7 cellular contexts compared by ENCODE assay signal in the genomic region with DNA sequence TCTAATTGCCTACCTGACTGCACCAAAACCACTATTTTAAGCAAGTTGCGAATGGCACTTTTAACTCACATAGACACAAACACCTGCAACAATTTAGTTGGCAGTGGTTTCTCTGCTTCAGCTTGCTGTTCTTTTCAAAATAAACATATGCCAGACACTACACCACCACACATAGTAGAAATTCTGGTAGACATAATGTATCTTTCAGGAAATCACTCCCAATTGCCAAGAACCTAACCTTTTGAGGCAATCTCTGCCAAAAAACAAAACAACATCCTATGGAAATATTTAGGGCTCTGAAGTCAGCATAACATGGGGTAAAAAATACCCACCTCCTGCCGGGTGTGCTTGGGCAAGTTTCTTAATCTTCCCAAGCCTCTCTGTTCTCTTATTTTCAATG.
"Had no signal": no experiment of that assay in that cellular context is flagged by ENCODE, and none has a peak within 500 bp of the region (broad histone marks: within the 10 kb centered on the region; RNA-seq: fewer than 3 reads in every experiment).

No MANE protein-coding gene starts in this region.

- H2AFZ ChIP-seq: GM23338 had no signal

- ATAC-seq: GM23338 had no signal

- FAIRE-seq: H1, H54, HTR-8/SVneo had no signal

- H3K4me2 ChIP-seq: GM23338 had no signal

- H3K4me3 ChIP-seq: GM23338 had no signal

- DNase-seq: H9, HCEC 1CT, IMR-90 had no signal
